ENCODE assay signal across 11 cellular contexts in the genomic region with DNA sequence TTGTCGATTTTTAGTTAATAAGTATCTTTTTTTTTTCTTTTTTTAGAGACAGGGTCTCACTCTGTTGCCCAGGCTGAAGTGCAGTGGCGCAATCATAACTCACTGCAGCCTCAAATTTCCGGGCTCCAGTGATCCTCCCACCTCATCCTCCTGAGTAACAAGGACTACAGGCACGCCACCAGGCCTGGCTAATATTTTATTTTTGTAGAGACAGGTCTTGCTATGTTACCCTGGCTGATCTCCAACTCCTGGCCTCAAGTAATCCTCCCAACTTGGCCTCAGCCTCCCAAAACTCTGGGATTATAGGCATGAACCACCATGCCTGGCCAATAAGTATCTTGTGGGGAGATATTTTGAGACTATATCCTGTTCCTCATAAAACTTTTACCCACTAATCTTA. TPM values are rescaled to one million over a fixed set of nuclear protein-coding genes. Genes with fewer than 3 reads are reported as not detected.
DNase-seq lines count a peak whose midpoint lies in the region; ATAC-seq and TF ChIP-seq lines count a peak whose summit lies in the region.
"Had no signal": no experiment of that assay in that cellular context is flagged by ENCODE, and none has a peak within 500 bp of the region (broad histone marks: within the 10 kb centered on the region; RNA-seq: fewer than 3 reads in every experiment).

No MANE protein-coding gene starts in this region.

- H3K36me3 ChIP-seq in MM.1S (replicated peaks; ENCODE audit: insufficient read depth, low read length) = no peaks in the 10 kb centered on the region
- H3K36me3 ChIP-seq: pancreas had no signal

- H3K36me3 Mint-ChIP-seq in activated T-helper 1 cell treated with anti-CD3 and anti-CD28 coated beads, Interleukin-12 subunit alpha, Interleukin-12 subunit beta, Interleukin-2, Interleukin-4 antibody, amounts not matched to agents 30 ng/mL and 10 ng/mL and 1 ng/mL, durations not matched to agents 14 hours and 24 hours and 36 hours (ENCODE audit: low read depth) = no peaks in the 10 kb centered on the region
- H3K36me3 Mint-ChIP-seq: activated naive CD8-positive, alpha-beta T cell treated with anti-CD3 and anti-CD28 coated beads for 36 hours had no signal

- peak overlapping the region; percentile 19; the same call in 1 of the 2 replicates for H3K4me3 ChIP-seq in MM.1S (ENCODE audit: low read length)
- H3K4me3 ChIP-seq: pancreas had no signal

- DNase-seq in MM.1S = no peak
- DNase-seq in glomerular visceral epithelial cell (ENCODE audit: extremely low spot score) = peak; percentile 70
- DNase-seq in NCI-H2196 (lab: John Stamatoyannopoulos, UW; ENCODE audit: unreplicated experiment) = no peak
- no peak for DNase-seq in activated T-helper 1 cell treated with anti-CD3 and anti-CD28 coated beads, Interleukin-12 subunit alpha, Interleukin-12 subunit beta, Interleukin-2, Interleukin-4 antibody, amounts not matched to agents 30 ng/mL and 10 ng/mL and 1 ng/mL, durations not matched to agents 14 hours and 24 hours and 36 hours (ENCODE audit: low spot score)
- DNase-seq: NCI-H510A had no signal

- H3K9me3 Mint-ChIP-seq in activated T-helper 1 cell treated with anti-CD3 and anti-CD28 coated beads, Interleukin-12 subunit alpha, Interleukin-12 subunit beta, Interleukin-2, Interleukin-4 antibody, amounts not matched to agents 30 ng/mL and 10 ng/mL and 1 ng/mL, durations not matched to agents 14 hours and 24 hours and 36 hours = no peaks in the 10 kb centered on the region
- H3K9me3 Mint-ChIP-seq: activated naive CD8-positive, alpha-beta T cell treated with anti-CD3 and anti-CD28 coated beads for 36 hours had no signal

- peak overlapping the region; percentile 57 for H3K9ac ChIP-seq in MM.1S (ENCODE audit: low read length)

- H2AFZ ChIP-seq in MM.1S (ENCODE audit: low read length) = peak overlapping the region; percentile 29; the same call in 1 of the 2 replicates

- no peaks in the 10 kb centered on the region for H3K27me3 Mint-ChIP-seq in activated T-helper 1 cell treated with anti-CD3 and anti-CD28 coated beads, Interleukin-12 subunit alpha, Interleukin-12 subunit beta, Interleukin-2, Interleukin-4 antibody, amounts not matched to agents 30 ng/mL and 10 ng/mL and 1 ng/mL, durations not matched to agents 14 hours and 24 hours and 36 hours (ENCODE audit: insufficient read depth)
- H3K27me3 Mint-ChIP-seq: activated naive CD8-positive, alpha-beta T cell treated with anti-CD3 and anti-CD28 coated beads for 36 hours had no signal

- H4K20me1 ChIP-seq in MM.1S (ENCODE audit: insufficient read depth, low read length) = no peaks in the 10 kb centered on the region

- no peaks in the 10 kb centered on the region for H3K9me3 ChIP-seq in MM.1S (replicated peaks; ENCODE audit: insufficient read depth, low read length)
- H3K9me3 ChIP-seq: pancreas had no signal

- intact Hi-C loops in activated T-helper 1 cell treated with anti-CD3 and anti-CD28 coated beads, Interleukin-12 subunit alpha, Interleukin-12 subunit beta, Interleukin-2, Interleukin-4 antibody, amounts not matched to agents 30 ng/mL and 10 ng/mL and 1 ng/mL, durations not matched to agents 14 hours and 24 hours and 36 hours (cut with micrococcal nuclease) = loop anchor here (10.0 kb wide), 1 partner anchor 47 kb away; the partner anchor contains the start of gene UBL7

- H3K27ac ChIP-seq in MM.1S (ENCODE audit: low read length) = peak overlapping the region; percentile 88

- H3K4me1 Mint-ChIP-seq in activated T-helper 1 cell treated with anti-CD3 and anti-CD28 coated beads, Interleukin-12 subunit alpha, Interleukin-12 subunit beta, Interleukin-2, Interleukin-4 antibody, amounts not matched to agents 30 ng/mL and 10 ng/mL and 1 ng/mL, durations not matched to agents 14 hours and 24 hours and 36 hours (ENCODE audit: low read depth) = peaks cover 15% of the 10 kb centered on the region

- H3K4me1 ChIP-seq in MM.1S (ENCODE audit: low read length) = peaks cover 16% of the 10 kb centered on the region
- H3K4me1 ChIP-seq: pancreas had no signal

- peak overlapping the region; percentile 73 for H3K4me2 ChIP-seq in MM.1S (ENCODE audit: low read depth, low read length)

- ATAC-seq in GM18511 (IDR thresholded peaks at IDR 0.05; ENCODE audit: unreplicated experiment) = peak; percentile 80
- ATAC-seq in GM21786 (IDR thresholded peaks at IDR 0.05; ENCODE audit: unreplicated experiment) = peak; percentile 60
- no peak for ATAC-seq in GM19035 (IDR thresholded peaks at IDR 0.05; ENCODE audit: unreplicated experiment)
- ATAC-seq in HG03520 (IDR thresholded peaks at IDR 0.05; ENCODE audit: unreplicated experiment) = no peak

- TF ChIP-seq CTCF in MM.1S (IDR thresholded peaks at IDR 0.05; ENCODE audit: low read length) = no peak

- peaks cover 11% of the 10 kb centered on the region for H3F3A ChIP-seq in MM.1S (ENCODE audit: insufficient read depth, low read length)

- H3K4me3 Mint-ChIP-seq in activated T-helper 1 cell treated with anti-CD3 and anti-CD28 coated beads, Interleukin-12 subunit alpha, Interleukin-12 subunit beta, Interleukin-2, Interleukin-4 antibody, amounts not matched to agents 30 ng/mL and 10 ng/mL and 1 ng/mL, durations not matched to agents 14 hours and 24 hours and 36 hours = no peak overlapping the region
- H3K4me3 Mint-ChIP-seq: activated naive CD8-positive, alpha-beta T cell treated with anti-CD3 and anti-CD28 coated beads for 36 hours had no signal

- no peaks in the 10 kb centered on the region for H3K27me3 ChIP-seq in MM.1S (replicated peaks; ENCODE audit: insufficient read depth, low read length)
- H3K27me3 ChIP-seq: pancreas had no signal

- no peak overlapping the region for H3K27ac Mint-ChIP-seq in activated T-helper 1 cell treated with anti-CD3 and anti-CD28 coated beads, Interleukin-12 subunit alpha, Interleukin-12 subunit beta, Interleukin-2, Interleukin-4 antibody, amounts not matched to agents 30 ng/mL and 10 ng/mL and 1 ng/mL, durations not matched to agents 14 hours and 24 hours and 36 hours
- H3K27ac Mint-ChIP-seq: activated naive CD8-positive, alpha-beta T cell treated with anti-CD3 and anti-CD28 coated beads for 36 hours had no signal

- no peaks in the 10 kb centered on the region for H3K9me2 ChIP-seq in MM.1S (replicated peaks; ENCODE audit: insufficient read depth, low read length)

- no peaks in the 10 kb centered on the region for H3K79me2 ChIP-seq in MM.1S (ENCODE audit: low read length)

RNA-seq across cellular contexts. Expression of gene ARID3B, which starts 29.4 kb away (rescaled TPM):
- 48.8 and 53.6 TPM in 2 replicates for total RNA-seq in activated T-helper 1 cell treated with anti-CD3 and anti-CD28 coated beads, Interleukin-12 subunit alpha, Interleukin-12 subunit beta, Interleukin-2, Interleukin-4 antibody, amounts not matched to agents 30 ng/mL and 10 ng/mL and 1 ng/mL, durations not matched to agents 14 hours and 24 hours and 36 hours

RNA-seq across cellular contexts. Expression of gene UBL7, which starts 50.6 kb away (rescaled TPM):
- total RNA-seq in activated T-helper 1 cell treated with anti-CD3 and anti-CD28 coated beads, Interleukin-12 subunit alpha, Interleukin-12 subunit beta, Interleukin-2, Interleukin-4 antibody, amounts not matched to agents 30 ng/mL and 10 ng/mL and 1 ng/mL, durations not matched to agents 14 hours and 24 hours and 36 hours = 55.4 and 56.0 TPM in 2 replicates

Comparison
In these comparisons a context has a peak if more than half of its experiments do, and no peak if none do; other contexts are left out.
1. ATAC-seq: peak in GM18511 (single experiment) and GM21786 (single experiment); none in GM19035 (single experiment) and HG03520 (single experiment).